ENCODE assay signal across 12 cellular contexts in genomic region chr19:38384209-38385027, GRCh38. TPM values are rescaled to one million over a fixed set of nuclear protein-coding genes. Genes with fewer than 3 reads are reported as not detected.
DNase-seq lines count a peak whose midpoint lies in the region; ATAC-seq and TF ChIP-seq lines count a peak whose summit lies in the region.
"Had no signal": no experiment of that assay in that cellular context is flagged by ENCODE, and none has a peak within 500 bp of the region (broad histone marks: within the 10 kb centered on the region; RNA-seq: fewer than 3 reads in every experiment).

No MANE protein-coding gene starts in this region.

- ATAC-seq in GM21526 (IDR thresholded peaks at IDR 0.05; ENCODE audit: low FRiP score, unreplicated experiment) = no peak
- no peak for ATAC-seq in HG03025 (IDR thresholded peaks at IDR 0.05; ENCODE audit: low FRiP score, unreplicated experiment)
- no peak for ATAC-seq in GM18517 (IDR thresholded peaks at IDR 0.05; ENCODE audit: unreplicated experiment)
- ATAC-seq: right cardiac atrium had no signal

- TF ChIP-seq CTCF in BE2C (IDR thresholded peaks at IDR 0.05; ENCODE audit: low read depth, low read length) (peak; percentile 39), HL-60 (IDR thresholded peaks at IDR 0.05; ENCODE audit: insufficient read depth, low read length) (peak; percentile 14)

- H3K9me3 ChIP-seq in BE2C = no peaks in the 10 kb centered on the region
- H3K9me3 ChIP-seq: HAP-1, left ventricle myocardium inferior had no signal

- peaks cover 26% of the 10 kb centered on the region for H3K36me3 ChIP-seq in BE2C

- no peaks in the 10 kb centered on the region for H3K27me3 ChIP-seq in BE2C
- peaks cover 13% of the 10 kb centered on the region for H3K27me3 ChIP-seq in HL-60 (ENCODE audit: insufficient read depth, poor library complexity, severe bottlenecking)

- H3K4me3 ChIP-seq in BE2C (ENCODE audit: low read depth, low read length) = no peak overlapping the region
- H3K4me3 ChIP-seq in HL-60 (replicated peaks; ENCODE audit: insufficient read depth, low read length) = no peak overlapping the region
- H3K4me3 ChIP-seq: HAP-1, left ventricle myocardium inferior had no signal

- no peaks in the 10 kb centered on the region; the same call in 1 of the 2 replicates for H3K4me1 ChIP-seq in BE2C

- DNase-seq in BE2C (peak; percentile 37), HL-60 (ENCODE audit: low read depth in 1 of 2, low spot score in 1 of 2) (no peak), amniotic epithelial cell (ENCODE audit: low read depth) (peak; percentile 25), iPS-NIHi7 (ENCODE audit: extremely low spot score) (peak; percentile 74), SKM-1 (lab: John Stamatoyannopoulos, UW; ENCODE audit: unreplicated experiment) (no peak)
- DNase-seq: effector CD4-positive, alpha-beta T cell; left ventricle myocardium inferior had no signal

- no peak overlapping the region for H3K27ac ChIP-seq in HL-60 (replicated peaks)
- H3K27ac ChIP-seq: left ventricle myocardium inferior had no signal

RNA-seq across cellular contexts. Expression of gene GGN, which starts 3.4 kb away (rescaled TPM):
- 2.4 TPM for polyA plus RNA-seq in BE2C (2012; ENCODE audit: insufficient read depth, insufficient read length, low read depth)

RNA-seq across cellular contexts. Expression of gene SPRED3, which starts 4.1 kb away (rescaled TPM):
- 11.9 TPM for polyA plus RNA-seq in BE2C (2012; ENCODE audit: insufficient read depth, insufficient read length, low read depth)

RNA-seq across cellular contexts. Expression of gene PSMD8, which starts 10.0 kb away (rescaled TPM):
- 683 TPM for polyA plus RNA-seq in BE2C (2012; ENCODE audit: insufficient read depth, insufficient read length, low read depth)

RNA-seq across cellular contexts. Expression of gene FAM98C, which starts 18.5 kb away (rescaled TPM):
- polyA plus RNA-seq in BE2C (2012; ENCODE audit: insufficient read depth, insufficient read length, low read depth) = 32.1 TPM

RNA-seq across cellular contexts. Expression of gene RASGRP4, which starts 41.6 kb away (rescaled TPM):
- not detected for polyA plus RNA-seq in BE2C (2012; ENCODE audit: insufficient read depth, insufficient read length, low read depth)

Comparison
In these comparisons a context has a peak if more than half of its experiments do, and no peak if none do; other contexts are left out.
1. DNase-seq: peak in BE2C (single experiment), amniotic epithelial cell (single experiment) and iPS-NIHi7 (single experiment); none in HL-60 (0 of 2) and SKM-1 (single experiment).